ENCODE assay signal across 24 cellular contexts in the genomic region with DNA sequence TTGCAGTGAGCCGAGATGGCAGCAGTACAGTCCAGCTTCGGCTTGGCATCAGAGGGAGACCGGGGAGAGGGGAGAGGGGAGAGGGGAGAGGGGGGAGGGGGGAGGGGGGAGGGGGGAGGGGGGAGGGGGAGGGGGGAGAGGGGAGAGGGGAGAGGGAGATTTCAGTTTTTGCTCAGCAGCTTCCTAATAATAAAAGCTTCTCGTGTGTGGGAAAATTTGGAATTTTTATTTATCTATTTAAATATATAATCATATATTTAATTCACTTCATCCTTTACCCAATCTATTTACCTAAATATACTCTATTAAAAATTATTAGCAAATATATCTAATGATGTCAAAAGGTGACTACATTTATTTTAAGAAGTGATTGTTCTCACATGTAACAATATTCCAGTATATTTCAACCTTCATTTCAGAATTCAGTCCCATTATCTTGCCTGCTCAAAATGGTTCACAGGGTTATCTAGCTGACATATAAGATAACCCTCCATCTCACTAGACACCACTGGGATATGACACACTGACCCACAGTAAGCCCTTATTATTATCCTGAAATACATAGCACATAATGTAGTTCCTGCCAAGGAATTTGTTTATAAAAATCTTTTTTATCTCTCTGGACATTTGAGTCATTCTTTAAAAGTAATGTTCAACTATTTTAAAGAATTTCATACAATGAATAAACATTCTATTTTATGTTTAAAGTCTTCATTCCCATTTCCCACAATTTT.
A peak's percentile ranks its signal among the peaks of the same experiment; 100 is the strongest.
DNase-seq lines count a peak whose midpoint lies in the region; ATAC-seq and TF ChIP-seq lines count a peak whose summit lies in the region.
"Had no signal": no experiment of that assay in that cellular context is flagged by ENCODE, and none has a peak within 500 bp of the region (broad histone marks: within the 10 kb centered on the region; RNA-seq: fewer than 3 reads in every experiment).

No MANE protein-coding gene starts in this region.

- no peak overlapping the region for H3K18ac ChIP-seq in IMR-90 (ENCODE audit: low read depth, low read length)

- no peaks in the 10 kb centered on the region for H3K27me3 Mint-ChIP-seq in activated naive CD4-positive, alpha-beta T cell treated with anti-CD3 and anti-CD28 coated beads, Interleukin-2, amount 10 ng/mL, durations not matched to agents 7 days and 5 days
- H3K27me3 Mint-ChIP-seq: dendritic cell treated with granulocyte-macrophage colony-stimulating factor and Interleukin-4, amounts not matched to agents 40 ng/mL and 50 ng/mL, for 4 days; stimulated activated naive CD8-positive, alpha-beta T cell treated with anti-CD3 and anti-CD28 coated beads, Interleukin-15, amount 100 ng/mL, for 72 hours had no signal

- no peaks in the 10 kb centered on the region for H3K9me3 Mint-ChIP-seq in activated naive CD4-positive, alpha-beta T cell treated with anti-CD3 and anti-CD28 coated beads, Interleukin-2, amount 10 ng/mL, durations not matched to agents 7 days and 5 days

- H2AK5ac ChIP-seq in IMR-90 (ENCODE audit: low read depth, low read length): no peak overlapping the region

- H3K4me3 Mint-ChIP-seq in activated naive CD4-positive, alpha-beta T cell treated with anti-CD3 and anti-CD28 coated beads, Interleukin-2, amount 10 ng/mL, durations not matched to agents 7 days and 5 days: no peak overlapping the region
- H3K4me3 Mint-ChIP-seq: dendritic cell treated with granulocyte-macrophage colony-stimulating factor and Interleukin-4, amounts not matched to agents 40 ng/mL and 50 ng/mL, for 4 days; neural progenitor cell; stimulated activated naive CD8-positive, alpha-beta T cell treated with anti-CD3 and anti-CD28 coated beads, Interleukin-15, amount 100 ng/mL, for 72 hours had no signal

- TF ChIP-seq CTCF in AG04450 (IDR thresholded peaks at IDR 0.05; ENCODE audit: low read depth, low read length) (no peak), IMR-90 (conservative IDR thresholded peaks at IDR 0.05; ENCODE audit: low read depth, low read length) (no peak), cardiac fibroblast (IDR thresholded peaks at IDR 0.05; ENCODE audit: low read depth, low read length) (no peak)

- in situ Hi-C loops in IMR-90 (cut with MboI; ENCODE audit: low sequenced_read_pairs): no loop called here

- H2BK120ac ChIP-seq in IMR-90 (ENCODE audit: low read depth, low read length): no peak overlapping the region

- ATAC-seq in IMR-90 (ENCODE audit: low read depth): peak; percentile 91
- ATAC-seq in HG03354 (IDR thresholded peaks at IDR 0.05; ENCODE audit: poor library complexity, severe bottlenecking, unreplicated experiment): no peak
- ATAC-seq: esophagus mucosa; stimulated activated naive CD8-positive, alpha-beta T cell treated with anti-CD3 and anti-CD28 coated beads, Interleukin-15, amount 100 ng/mL, for 72 hours had no signal

- H4K5ac ChIP-seq in IMR-90 (ENCODE audit: low read depth, low read length): no peak overlapping the region

- H3K4me1 ChIP-seq in IMR-90 (ENCODE audit: control insufficient read depth, insufficient read depth, low read length): peaks cover 7% of the 10 kb centered on the region
- H3K4me1 ChIP-seq: BE2C, neural progenitor cell had no signal

- dilution Hi-C loops in IMR-90 (cut with HindIII; ENCODE audit: low sequenced_read_pairs, unreplicated experiment): no loop called here

- DNase-seq in AG04450 (ENCODE audit: low read depth, low spot score): peak; percentile 13
- peak; percentile 74 for DNase-seq in IMR-90
- peak; percentile 55 to 56 for DNase-seq in cardiac fibroblast (ENCODE audit: low read depth in 2 of 2)
- DNase-seq in hepatic stellate cell (ENCODE audit: low spot score): peak; percentile 9
- DNase-seq in mesenteric fat pad (ENCODE audit: low spot score): no peak
- DNase-seq in activated naive CD4-positive, alpha-beta T cell treated with anti-CD3 and anti-CD28 coated beads, Interleukin-2, amount 10 ng/mL, durations not matched to agents 7 days and 5 days: no peak
- DNase-seq in erythroblast (lab: John Stamatoyannopoulos, UW): no peak
- DNase-seq: activated CD4-positive, alpha-beta T cell treated with anti-CD3 and anti-CD28 coated beads for 48 hours; activated CD8-positive, alpha-beta memory T cell treated with anti-CD3 and anti-CD28 coated beads, Interleukin-2, amount 50 U/mL, for 48 hours; activated gamma-delta T cell; BE2C; GOT3; midbrain; NCI-H1048; NCI-H2107; PC-9; retina; SK-N-SH; stimulated activated naive CD8-positive, alpha-beta T cell treated with anti-CD3 and anti-CD28 coated beads, Interleukin-15, amount 100 ng/mL, for 72 hours had no signal

- no CpG with 5 or more reads among the region's 4 CpGs for WGBS in IMR-90 (ENCODE audit: extremely low coverage in 2 of 2, insufficient read length in 1 of 2), 2 experiments

- H3K36me3 Mint-ChIP-seq in activated naive CD4-positive, alpha-beta T cell treated with anti-CD3 and anti-CD28 coated beads, Interleukin-2, amount 10 ng/mL, durations not matched to agents 7 days and 5 days: no peaks in the 10 kb centered on the region

- no peak overlapping the region for H2BK15ac ChIP-seq in IMR-90 (ENCODE audit: low read depth, low read length)

- BruUV-seq in IMR-90 (replicated peaks; lab: Mats Ljungman, UMichigan): no TSS peak

- no peak overlapping the region for H3K23ac ChIP-seq in IMR-90 (ENCODE audit: low read depth, low read length)

- no peak overlapping the region for H2BK20ac ChIP-seq in IMR-90 (ENCODE audit: low read depth, low read length)

- no peak overlapping the region for H3K9ac ChIP-seq in IMR-90 (ENCODE audit: low read depth, low read length)
- H3K9ac ChIP-seq: neural progenitor cell, SK-N-SH had no signal

- H3K36me3 ChIP-seq in IMR-90 (ENCODE audit: control insufficient read depth, insufficient read depth, low read length): no peaks in the 10 kb centered on the region
- H3K36me3 ChIP-seq: BE2C, neural progenitor cell had no signal

- no peak for TF ChIP-seq POLR2A in IMR-90 (IDR thresholded peaks at IDR 0.05; ENCODE audit: low read depth, low read length)
- no peak for TF ChIP-seq POLR2A in erythroblast (IDR thresholded peaks at IDR 0.05; ENCODE audit: low read length)

- no peak overlapping the region for H4K8ac ChIP-seq in IMR-90 (ENCODE audit: low read depth in 2 of 2, low read length in 2 of 2)

- H3K27me3 ChIP-seq in AG04450 (ENCODE audit: control insufficient read depth, insufficient read depth, low read length) (no peaks in the 10 kb centered on the region), IMR-90 (ENCODE audit: control insufficient read depth, insufficient read depth, low read length) (no peaks in the 10 kb centered on the region)
- H3K27me3 ChIP-seq: BE2C, hepatocyte, neural progenitor cell had no signal

- peaks cover 11 to 17% of the 10 kb centered on the region in 2 experiments for H3K79me1 ChIP-seq in IMR-90 (ENCODE audit: low read depth in 1 of 2, low read length in 2 of 2)

- no peaks in the 10 kb centered on the region for H3K4me1 Mint-ChIP-seq in activated naive CD4-positive, alpha-beta T cell treated with anti-CD3 and anti-CD28 coated beads, Interleukin-2, amount 10 ng/mL, durations not matched to agents 7 days and 5 days
- H3K4me1 Mint-ChIP-seq: neural progenitor cell; stimulated activated naive CD8-positive, alpha-beta T cell treated with anti-CD3 and anti-CD28 coated beads, Interleukin-15, amount 100 ng/mL, for 72 hours had no signal

- no peak overlapping the region for H3K56ac ChIP-seq in IMR-90 (ENCODE audit: extremely low read depth, insufficient read depth, low read length)

- TF ChIP-seq RAD21 in IMR-90 (IDR thresholded peaks at IDR 0.05; ENCODE audit: low read length): no peak

- H2AK9ac ChIP-seq in IMR-90 (replicated peaks; ENCODE audit: low read depth, low read length, poor library complexity): no peak overlapping the region

- H3K4me2 ChIP-seq in IMR-90 (ENCODE audit: low read depth, low read length): 0 out of 2 replicates have a peak overlapping the region, but pooled peaks have one; percentile 19
- H3K4me2 ChIP-seq: hepatocyte, neural progenitor cell, PC-9, SK-N-SH had no signal

- peaks cover 12% of the 10 kb centered on the region; the same call in 1 of the 2 replicates for H3K9me1 ChIP-seq in IMR-90 (ENCODE audit: insufficient read depth, low read length)

- H3K4me3 ChIP-seq in AG04450 (ENCODE audit: low read depth, low read length) (no peak overlapping the region), IMR-90 (ENCODE audit: insufficient read depth, low read depth, low read length) (no peak overlapping the region), cardiac fibroblast (replicated peaks in 1 of 2; ENCODE audit: low read depth in 2 of 2, low read length in 2 of 2) (no peak overlapping the region)
- H3K4me3 ChIP-seq: hepatocyte, neural progenitor cell, PC-9 had no signal

- no peak overlapping the region for H2AFZ ChIP-seq in IMR-90 (replicated peaks; ENCODE audit: low read length, poor library complexity)
- H2AFZ ChIP-seq: hepatocyte, neural progenitor cell, PC-9 had no signal

- no peak overlapping the region for H4K91ac ChIP-seq in IMR-90 (ENCODE audit: insufficient read depth, low read depth, low read length)

- no peaks in the 10 kb centered on the region; the same call in 1 of the 2 replicates for H4K20me1 ChIP-seq in IMR-90 (ENCODE audit: insufficient read depth, low read length)

- CTCF ChIA-PET in AG04450 (lab: Charles Lee): no interaction called here
- CTCF ChIA-PET in IMR-90 (lab: Yijun Ruan, JAX): no interaction called here
- CTCF ChIA-PET in activated naive CD4-positive, alpha-beta T cell treated with anti-CD3 and anti-CD28 coated beads, Interleukin-2, amount 10 ng/mL, durations not matched to agents 7 days and 5 days (lab: Charles Lee): no interaction called here

- H2BK5ac ChIP-seq in IMR-90 (ENCODE audit: low read depth, low read length, poor library complexity, severe bottlenecking): no peak overlapping the region

- no peak overlapping the region for H3K27ac Mint-ChIP-seq in activated naive CD4-positive, alpha-beta T cell treated with anti-CD3 and anti-CD28 coated beads, Interleukin-2, amount 10 ng/mL, durations not matched to agents 7 days and 5 days
- H3K27ac Mint-ChIP-seq: dendritic cell treated with granulocyte-macrophage colony-stimulating factor and Interleukin-4, amounts not matched to agents 40 ng/mL and 50 ng/mL, for 4 days; neural progenitor cell; stimulated activated naive CD8-positive, alpha-beta T cell treated with anti-CD3 and anti-CD28 coated beads, Interleukin-15, amount 100 ng/mL, for 72 hours had no signal

- H3K4ac ChIP-seq in IMR-90 (ENCODE audit: low read depth, low read length): no peak overlapping the region

- H3K27ac ChIP-seq in AG04450 (ENCODE audit: low read depth, low read length) (no peak overlapping the region), IMR-90 (ENCODE audit: insufficient read depth, low read length) (no peak overlapping the region)
- H3K27ac ChIP-seq: hepatocyte, neural progenitor cell, PC-9 had no signal

- intact Hi-C loops in IMR-90 (cut with micrococcal nuclease): no loop called here

- POLR2A ChIA-PET in AG04450 (lab: Yijun Ruan, JAX): no interaction called here
- POLR2A ChIA-PET in IMR-90 (lab: Charles Lee; ENCODE audit: unreplicated experiment): no interaction called here

- H3K9me3 ChIP-seq in AG04450 (ENCODE audit: control insufficient read depth, insufficient read depth, low read length) (no peaks in the 10 kb centered on the region; the same call in 1 of the 2 replicates), IMR-90 (ENCODE audit: control insufficient read depth, insufficient read depth, low read length) (no peaks in the 10 kb centered on the region)
- H3K9me3 ChIP-seq: BE2C had no signal

- no peak overlapping the region for H3K14ac ChIP-seq in IMR-90 (replicated peaks; ENCODE audit: low read depth, low read length)

Comparison
In these comparisons a context has a peak if more than half of its experiments do, and no peak if none do; other contexts are left out.
1. DNase-seq: peak in AG04450 (single experiment), IMR-90 (single experiment), cardiac fibroblast (2 of 2) and hepatic stellate cell (single experiment); none in mesenteric fat pad (single experiment), activated naive CD4-positive, alpha-beta T cell treated with anti-CD3 and anti-CD28 coated beads, Interleukin-2, amount 10 ng/mL, durations not matched to agents 7 days and 5 days (single experiment) and erythroblast (0 of 2).